22 cellular contexts compared by ENCODE assay signal in the genomic region with DNA sequence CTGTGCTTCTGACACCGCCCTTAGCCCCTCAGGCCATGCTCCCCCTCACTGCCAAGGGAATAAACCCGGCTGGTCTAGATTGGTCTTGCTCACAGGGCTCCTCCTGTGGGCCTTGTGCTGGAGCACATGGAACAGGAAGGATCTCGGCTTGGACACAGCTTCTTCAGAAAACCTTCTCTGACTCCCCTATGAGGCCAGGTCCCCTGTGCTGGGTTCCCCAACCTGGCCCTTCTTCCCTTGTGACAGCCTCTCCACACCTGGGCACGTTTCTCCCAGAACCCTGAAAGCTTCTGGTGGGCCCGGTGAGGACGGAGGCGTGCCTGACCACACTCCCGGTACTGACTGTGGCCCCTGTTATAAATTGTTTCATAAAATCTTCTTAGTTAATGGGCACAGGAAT. TPM values are rescaled to one million over a fixed set of nuclear protein-coding genes. Genes with fewer than 3 reads are reported as not detected.
"Had no signal": no experiment of that assay in that cellular context is flagged by ENCODE, and none has a peak within 500 bp of the region (broad histone marks: within the 10 kb centered on the region; RNA-seq: fewer than 3 reads in every experiment).

No MANE protein-coding gene starts in this region.

- H3K27ac Mint-ChIP-seq: activated CD4-positive, alpha-beta memory T cell treated with anti-CD3 and anti-CD28 coated beads for 36 hours; activated naive CD4-positive, alpha-beta T cell treated with anti-CD3 and anti-CD28 coated beads for 36 hours; activated T-cell treated with anti-CD3 and anti-CD28 coated beads, Interleukin-2, amount 50 U/mL, for 72 hours; immature natural killer cell; natural killer cell; stimulated activated effector memory CD8-positive, alpha-beta T cell treated with anti-CD3 and anti-CD28 coated beads, Interleukin-12 subunit alpha, Interleukin-12 subunit beta, amount 100 ng/mL, for 72 hours; stimulated activated naive CD8-positive, alpha-beta T cell treated with anti-CD3 and anti-CD28 coated beads, Interleukin-15, amount 100 ng/mL, for 72 hours; T-cell; T-helper 2 cell treated with Interferon-gamma antibody and Interleukin-4, amounts not matched to agents 5 μg/mL and 100 μg/mL, for 36 hours had no signal

- H3K36me3 Mint-ChIP-seq: activated CD4-positive, alpha-beta memory T cell treated with anti-CD3 and anti-CD28 coated beads for 36 hours; immature natural killer cell; natural killer cell; stimulated activated effector memory CD8-positive, alpha-beta T cell treated with anti-CD3 and anti-CD28 coated beads, Interleukin-12 subunit alpha, Interleukin-12 subunit beta, amount 100 ng/mL, for 72 hours; T-cell had no signal

- H3K4me1 Mint-ChIP-seq: immature natural killer cell; natural killer cell; stimulated activated effector memory CD8-positive, alpha-beta T cell treated with anti-CD3 and anti-CD28 coated beads, Interleukin-12 subunit alpha, Interleukin-12 subunit beta, amount 100 ng/mL, for 72 hours; stimulated activated naive CD8-positive, alpha-beta T cell treated with anti-CD3 and anti-CD28 coated beads, Interleukin-15, amount 100 ng/mL, for 72 hours; T-cell had no signal

- H3K4me3 Mint-ChIP-seq: activated CD4-positive, alpha-beta memory T cell treated with anti-CD3 and anti-CD28 coated beads for 36 hours; activated naive CD4-positive, alpha-beta T cell treated with anti-CD3 and anti-CD28 coated beads for 36 hours; activated T-cell treated with anti-CD3 and anti-CD28 coated beads, Interleukin-2, amount 50 U/mL, for 72 hours; immature natural killer cell; natural killer cell; stimulated activated effector memory CD8-positive, alpha-beta T cell treated with anti-CD3 and anti-CD28 coated beads, Interleukin-12 subunit alpha, Interleukin-12 subunit beta, amount 100 ng/mL, for 72 hours; stimulated activated naive CD8-positive, alpha-beta T cell treated with anti-CD3 and anti-CD28 coated beads, Interleukin-15, amount 100 ng/mL, for 72 hours; T-cell; T-helper 2 cell treated with Interferon-gamma antibody and Interleukin-4, amounts not matched to agents 5 μg/mL and 100 μg/mL, for 36 hours had no signal

- H3K9me3 Mint-ChIP-seq: activated CD4-positive, alpha-beta memory T cell treated with anti-CD3 and anti-CD28 coated beads for 36 hours; activated T-cell treated with anti-CD3 and anti-CD28 coated beads, Interleukin-2, amount 50 U/mL, for 72 hours; immature natural killer cell; natural killer cell; stimulated activated effector memory CD8-positive, alpha-beta T cell treated with anti-CD3 and anti-CD28 coated beads, Interleukin-12 subunit alpha, Interleukin-12 subunit beta, amount 100 ng/mL, for 72 hours; T-helper 2 cell treated with Interferon-gamma antibody and Interleukin-4, amounts not matched to agents 5 μg/mL and 100 μg/mL, for 36 hours had no signal

- DNase-seq: activated CD4-positive, alpha-beta memory T cell treated with anti-CD3 and anti-CD28 coated beads for 36 hours; activated effector memory CD4-positive, alpha-beta T cell treated with Interleukin-2 at 50 U/mL for 16 hours; activated naive CD4-positive, alpha-beta T cell treated with anti-CD3 and anti-CD28 coated beads for 36 hours; activated T-cell treated with anti-CD3 and anti-CD28 coated beads, Interleukin-2, amount 50 U/mL, for 72 hours; effector CD4-positive, alpha-beta T cell; erythroblast; foreskin keratinocyte; immature natural killer cell; midbrain; natural killer cell; right lobe of liver; stimulated activated CD4-positive, alpha-beta T cell treated with anti-CD3 and anti-CD28 coated beads, Interleukin-1b, Interleukin-23, amount 100 ng/mL, for 48 hours; stimulated activated naive CD8-positive, alpha-beta T cell treated with anti-CD3 and anti-CD28 coated beads, Interleukin-15, amount 100 ng/mL, for 72 hours; T-cell; tibial artery; uterus had no signal

- ATAC-seq: activated T-cell treated with anti-CD3 and anti-CD28 coated beads, Interleukin-2, amount 50 U/mL, for 72 hours; foreskin keratinocyte; natural killer cell; right lobe of liver; stimulated activated effector memory CD8-positive, alpha-beta T cell treated with anti-CD3 and anti-CD28 coated beads, Interleukin-12 subunit alpha, Interleukin-12 subunit beta, amount 100 ng/mL, for 72 hours; stimulated activated naive CD8-positive, alpha-beta T cell treated with anti-CD3 and anti-CD28 coated beads, Interleukin-15, amount 100 ng/mL, for 72 hours; T-cell had no signal

RNA-seq across cellular contexts. Expression of a gene that starts 8.2 kb away (rescaled TPM):
- total RNA-seq: activated CD4-positive, alpha-beta memory T cell treated with anti-CD3 and anti-CD28 coated beads for 36 hours; activated naive CD4-positive, alpha-beta T cell treated with anti-CD3 and anti-CD28 coated beads for 36 hours; activated T-cell treated with anti-CD3 and anti-CD28 coated beads, Interleukin-2, amount 50 U/mL, for 72 hours; cerebellum; foreskin keratinocyte; glomerular endothelial cell; liver; natural killer cell; ovary; right lobe of liver; T-cell; uterus had no signal

RNA-seq across cellular contexts. Expression of a gene that starts 26.9 kb away (rescaled TPM):
- total RNA-seq: activated CD4-positive, alpha-beta memory T cell treated with anti-CD3 and anti-CD28 coated beads for 36 hours; activated naive CD4-positive, alpha-beta T cell treated with anti-CD3 and anti-CD28 coated beads for 36 hours; activated T-cell treated with anti-CD3 and anti-CD28 coated beads, Interleukin-2, amount 50 U/mL, for 72 hours; cerebellum; foreskin keratinocyte; glomerular endothelial cell; natural killer cell; ovary; right lobe of liver; T-cell had no signal
